In genomic region chr17:78144146-78144719, GRCh38 we compare ENCODE assay signal across 8 cellular contexts. TPM values are rescaled to one million over a fixed set of nuclear protein-coding genes. Genes with fewer than 3 reads are reported as not detected.
DNase-seq lines count a peak whose midpoint lies in the region; ATAC-seq and TF ChIP-seq lines count a peak whose summit lies in the region.

No MANE protein-coding gene starts in this region.

- no peak overlapping the region for H3K4me2 ChIP-seq in GM23338

- TF ChIP-seq CTCF in GM23338 (conservative IDR thresholded peaks at IDR 0.05; ENCODE audit: low read depth in 2 of 2): no peak

- H3K36me3 Mint-ChIP-seq in activated naive CD8-positive, alpha-beta T cell: no peaks in the 10 kb centered on the region
- peaks cover 13% of the 10 kb centered on the region for H3K36me3 Mint-ChIP-seq in activated naive CD8-positive, alpha-beta T cell treated with anti-CD3 and anti-CD28 coated beads, Interleukin-2, amount 50 U/mL, for 24 hours (ENCODE audit: low read depth)
- H3K36me3 Mint-ChIP-seq in GM23338 (ENCODE audit: low read depth): no peaks in the 10 kb centered on the region

- intact Hi-C loops in head of caudate nucleus (cut with DNase I) (no loop called here), sciatic nerve (cut with DNase I) (no loop called here)

- H4K20me1 ChIP-seq in GM23338 (replicated peaks; ENCODE audit: insufficient read depth): no peaks in the 10 kb centered on the region

- ATAC-seq in activated naive CD8-positive, alpha-beta T cell treated with anti-CD3 and anti-CD28 coated beads, Interleukin-2, amount 50 U/mL, for 24 hours: no peak
- ATAC-seq in sciatic nerve (peak; percentile 81), GM23338 (no peak), HG03354 (IDR thresholded peaks at IDR 0.05; ENCODE audit: poor library complexity, severe bottlenecking, unreplicated experiment) (no peak), HG02759 (IDR thresholded peaks at IDR 0.05; ENCODE audit: unreplicated experiment) (no peak)

- peak overlapping the region; percentile 34 for H3K27ac Mint-ChIP-seq in activated naive CD8-positive, alpha-beta T cell
- H3K27ac Mint-ChIP-seq in activated naive CD8-positive, alpha-beta T cell treated with anti-CD3 and anti-CD28 coated beads, Interleukin-2, amount 50 U/mL, for 24 hours: no peak overlapping the region
- H3K27ac Mint-ChIP-seq in GM23338: no peak overlapping the region

- H3K36me3 ChIP-seq in GM23338 (ENCODE audit: insufficient read depth): no peaks in the 10 kb centered on the region

- H3K9me2 ChIP-seq in GM23338 (ENCODE audit: insufficient read depth): no peaks in the 10 kb centered on the region

- peaks cover 5% of the 10 kb centered on the region; the same call in 1 of the 2 replicates for H3K4me1 ChIP-seq in GM23338 (ENCODE audit: insufficient read depth)

- H3K4me3 Mint-ChIP-seq in activated naive CD8-positive, alpha-beta T cell: no peak overlapping the region
- H3K4me3 Mint-ChIP-seq in activated naive CD8-positive, alpha-beta T cell treated with anti-CD3 and anti-CD28 coated beads, Interleukin-2, amount 50 U/mL, for 24 hours: no peak overlapping the region
- no peak overlapping the region for H3K4me3 Mint-ChIP-seq in GM23338

- H3K27me3 ChIP-seq in GM23338 (ENCODE audit: insufficient read depth): 0 out of 2 replicates have a peak, but pooled peaks cover 3% of the 10 kb centered on the region

- 0 out of 2 replicates have a peak, but pooled peaks cover 4% of the 10 kb centered on the region for H3F3A ChIP-seq in GM23338 (replicated peaks; ENCODE audit: low read depth)

- no peaks in the 10 kb centered on the region for H3K79me2 ChIP-seq in GM23338 (replicated peaks; ENCODE audit: insufficient read depth)

- no peak for DNase-seq in activated naive CD8-positive, alpha-beta T cell treated with anti-CD3 and anti-CD28 coated beads, Interleukin-2, amount 50 U/mL, for 24 hours
- DNase-seq in T1000 (lab: John Stamatoyannopoulos, UW): peak; percentile 65
- DNase-seq in head of caudate nucleus: peak in 41 of 42 donors; percentile 43 to 88 (median 75)
- peak; percentile 91 for DNase-seq in sciatic nerve (ENCODE audit: low spot score)
- DNase-seq in GM23338 (ENCODE audit: low spot score): no peak

- no peaks in the 10 kb centered on the region for H3K9me3 Mint-ChIP-seq in activated naive CD8-positive, alpha-beta T cell (ENCODE audit: low read depth)
- H3K9me3 Mint-ChIP-seq in activated naive CD8-positive, alpha-beta T cell treated with anti-CD3 and anti-CD28 coated beads, Interleukin-2, amount 50 U/mL, for 24 hours: no peaks in the 10 kb centered on the region
- H3K9me3 Mint-ChIP-seq in GM23338: no peaks in the 10 kb centered on the region; the same call in 2 of the 3 replicates

- no peak overlapping the region for H2AFZ ChIP-seq in GM23338

- H3K4me3 ChIP-seq in GM23338: no peak overlapping the region

- peaks cover 43% of the 10 kb centered on the region for H3K4me1 Mint-ChIP-seq in activated naive CD8-positive, alpha-beta T cell (ENCODE audit: low read depth)
- H3K4me1 Mint-ChIP-seq in activated naive CD8-positive, alpha-beta T cell treated with anti-CD3 and anti-CD28 coated beads, Interleukin-2, amount 50 U/mL, for 24 hours: peaks cover 54% of the 10 kb centered on the region
- peaks cover 7% of the 10 kb centered on the region; the same call in 2 of the 3 replicates for H3K4me1 Mint-ChIP-seq in GM23338

- H3K27me3 Mint-ChIP-seq in activated naive CD8-positive, alpha-beta T cell: no peaks in the 10 kb centered on the region
- no peaks in the 10 kb centered on the region for H3K27me3 Mint-ChIP-seq in activated naive CD8-positive, alpha-beta T cell treated with anti-CD3 and anti-CD28 coated beads, Interleukin-2, amount 50 U/mL, for 24 hours
- peaks cover 6% of the 10 kb centered on the region for H3K27me3 Mint-ChIP-seq in GM23338 (ENCODE audit: insufficient read depth, low read depth, poor library complexity)

- no peak overlapping the region for H3K27ac ChIP-seq in GM23338 (ENCODE audit: low read depth)

TF ChIP-seq in GM23338, 12 proteins besides CTCF, POLR2A, EP300 and RAD21:
- TF ChIP-seq ETS1 (IDR thresholded peaks at IDR 0.05): no peak
- TF ChIP-seq ZNF331 (CRISPR knock-in tag; IDR thresholded peaks at IDR 0.05; ENCODE audit: low read depth): no peak
- TF ChIP-seq EZH2 (IDR thresholded peaks at IDR 0.05; ENCODE audit: low read depth, unreplicated experiment): no peak
- no peak for TF ChIP-seq NANOG (IDR thresholded peaks at IDR 0.05; ENCODE audit: borderline replicate concordance)
- TF ChIP-seq STAT1 (IDR thresholded peaks at IDR 0.05; ENCODE audit: unreplicated experiment): no peak
- no peak for TF ChIP-seq REST (IDR thresholded peaks at IDR 0.05; ENCODE audit: unreplicated experiment)
- no peak for TF ChIP-seq POLR2AphosphoS5 (IDR thresholded peaks at IDR 0.05; ENCODE audit: low read depth)
- TF ChIP-seq EZH2phosphoT487 (IDR thresholded peaks at IDR 0.05; ENCODE audit: unreplicated experiment): no peak
- no peak for TF ChIP-seq ZNF114 (CRISPR knock-in tag; IDR thresholded peaks at IDR 0.05)
- TF ChIP-seq JUNB (IDR thresholded peaks at IDR 0.05; ENCODE audit: unreplicated experiment): no peak

RNA-seq across cellular contexts. Expression of gene C17orf99, which starts 2.0 kb away (rescaled TPM):
- total RNA-seq in sciatic nerve: 0.71 TPM
- total RNA-seq in GM23338 (2014; rRNA removed; shearing (Covaris generic)): not detected in 2 replicates
- polyA plus RNA-seq in GM23338 (2016; fragmentation: Nextera tagmentation; extraction: Ambion mirVana): not detected in 2 replicates

RNA-seq across cellular contexts. Expression of gene TMC8, which starts 13.7 kb away (rescaled TPM):
- 12.5 TPM for total RNA-seq in sciatic nerve
- 1.2 and 2.2 TPM in 2 replicates for total RNA-seq in GM23338 (2014; rRNA removed; shearing (Covaris generic))
- 1.3 and 1.8 TPM in 2 replicates for polyA plus RNA-seq in GM23338 (2016; fragmentation: Nextera tagmentation; extraction: Ambion mirVana)

RNA-seq across cellular contexts. Expression of gene TMC6, which starts 15.7 kb away (rescaled TPM):
- 95.0 TPM for total RNA-seq in sciatic nerve
- 56.7 and 72.2 TPM in 2 replicates for total RNA-seq in GM23338 (2014; rRNA removed; shearing (Covaris generic))
- polyA plus RNA-seq in GM23338 (2016; fragmentation: Nextera tagmentation; extraction: Ambion mirVana): 50.0 and 53.3 TPM in 2 replicates

RNA-seq across cellular contexts. Expression of gene SYNGR2, which starts 24.1 kb away (rescaled TPM):
- 73.6 TPM for total RNA-seq in sciatic nerve
- total RNA-seq in GM23338 (2014; rRNA removed; shearing (Covaris generic)): 33.0 and 61.6 TPM in 2 replicates
- polyA plus RNA-seq in GM23338 (2016; fragmentation: Nextera tagmentation; extraction: Ambion mirVana): 43.1 and 46.9 TPM in 2 replicates

RNA-seq across cellular contexts. Expression of gene TK1, which starts 42.6 kb away (rescaled TPM):
- 1.8 TPM for total RNA-seq in sciatic nerve
- total RNA-seq in GM23338 (2014; rRNA removed; shearing (Covaris generic)): 83.7 and 84.4 TPM in 2 replicates
- polyA plus RNA-seq in GM23338 (2016; fragmentation: Nextera tagmentation; extraction: Ambion mirVana): 74.5 and 74.6 TPM in 2 replicates

Comparison
In these comparisons a context has a peak if more than half of its experiments do, and no peak if none do; other contexts are left out.
1. DNase-seq: peak in T1000 (single experiment), head of caudate nucleus (41 of 42) and sciatic nerve (single experiment); none in activated naive CD8-positive, alpha-beta T cell treated with anti-CD3 and anti-CD28 coated beads, Interleukin-2, amount 50 U/mL, for 24 hours (single experiment) and GM23338 (single experiment).